Comparison of ENCODE assay signal across 1 cellular context in the genomic region with DNA sequence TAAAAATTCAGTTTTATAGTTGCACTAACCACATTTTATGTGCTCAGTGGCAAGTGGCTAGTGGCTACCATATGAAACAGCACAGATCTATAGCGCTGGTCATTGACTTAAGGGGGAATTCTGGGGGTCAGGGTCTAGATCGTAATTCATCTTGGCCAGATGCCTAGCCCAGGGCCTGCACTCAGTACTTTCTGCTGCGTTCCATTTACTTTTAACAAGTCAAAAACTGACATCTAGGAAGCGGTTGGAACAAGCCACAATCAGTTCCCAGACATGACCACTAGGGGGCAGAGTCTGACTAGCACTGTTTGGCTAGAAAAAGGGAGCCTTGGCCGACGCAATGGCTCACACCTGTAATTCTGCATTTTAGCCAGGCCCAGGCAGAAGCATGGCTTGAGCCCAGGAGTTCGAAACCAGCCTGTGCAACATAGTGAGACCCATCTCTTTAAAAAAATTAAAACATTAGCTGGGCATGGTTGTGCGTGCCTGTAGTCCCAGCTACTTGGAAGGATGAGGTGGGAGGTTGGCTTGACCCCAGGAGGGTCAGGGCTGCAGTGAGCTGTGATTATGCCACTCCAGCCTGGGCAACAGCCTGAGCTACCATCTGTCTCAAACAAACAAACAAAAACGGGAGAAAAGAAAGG.
TF ChIP-seq lines count a peak whose summit lies in the region.

No MANE protein-coding gene starts in this region.

TF ChIP-seq in HepG2, 621 proteins besides CTCF, POLR2A, EP300 and RAD21 (continued from another document and continues in another):
- TF ChIP-seq GATA4 (IDR thresholded peaks at IDR 0.05; ENCODE audit: borderline replicate concordance, low read depth) (no peak), TSC22D2 (CRISPR knock-in tag; IDR thresholded peaks at IDR 0.05; ENCODE audit: borderline replicate concordance) (peak; percentile 69; the same call in 1 of the 2 replicates), GFI1 (CRISPR knock-in tag; IDR thresholded peaks at IDR 0.05; ENCODE audit: borderline replicate concordance) (peak; percentile 69), HNRNPH1 (optimal IDR thresholded peaks at IDR 0.05; ENCODE audit: low read depth, low read length) (no peak), KLF9 (CRISPR knock-in tag; IDR thresholded peaks at IDR 0.05; ENCODE audit: low read depth) (0 out of 2 replicates have a peak, but pooled peaks have one; percentile 39), SRSF1 (optimal IDR thresholded peaks at IDR 0.05; ENCODE audit: low read depth, low read length) (no peak), SALL1 (CRISPR knock-in tag; IDR thresholded peaks at IDR 0.05) (peak; percentile 90), ASH2L (IDR thresholded peaks at IDR 0.05; ENCODE audit: insufficient read length, low read depth, low read length) (peak; percentile 33), ZNF354B (CRISPR knock-in tag; IDR thresholded peaks at IDR 0.05) (no peak), AFF4 (CRISPR knock-in tag; IDR thresholded peaks at IDR 0.05) (no peak), SAP130 (CRISPR knock-in tag; IDR thresholded peaks at IDR 0.05; ENCODE audit: low read depth) (peak; percentile 86), ZNF792 (CRISPR knock-in tag; IDR thresholded peaks at IDR 0.05) (peak; percentile 51; the same call in 1 of the 2 replicates), GMEB1 (CRISPR knock-in tag; IDR thresholded peaks at IDR 0.05; ENCODE audit: borderline replicate concordance) (peak; percentile 53; the same call in 1 of the 2 replicates), PITX1 (CRISPR knock-in tag; IDR thresholded peaks at IDR 0.05) (0 out of 2 replicates have a peak, but pooled peaks have one; percentile 13), ETV5 (CRISPR knock-in tag; IDR thresholded peaks at IDR 0.05; ENCODE audit: borderline replicate concordance) (peak; percentile 62; the same call in 1 of the 2 replicates), ZNF503 (CRISPR knock-in tag; IDR thresholded peaks at IDR 0.05) (peak; percentile 51; the same call in 1 of the 2 replicates), ZC3H4 (CRISPR knock-in tag; IDR thresholded peaks at IDR 0.05; ENCODE audit: borderline replicate concordance) (no peak), ZNF567 (CRISPR knock-in tag; IDR thresholded peaks at IDR 0.05; ENCODE audit: borderline replicate concordance) (peak; percentile 93; the same call in 1 of the 2 replicates), SALL2 (CRISPR knock-in tag; IDR thresholded peaks at IDR 0.05) (peak; percentile 57; the same call in 1 of the 2 replicates), ZFP36L2 (CRISPR knock-in tag; IDR thresholded peaks at IDR 0.05) (no peak), KLF6 (CRISPR knock-in tag; IDR thresholded peaks at IDR 0.05) (peak; percentile 61; the same call in 1 of the 2 replicates), JDP2 (CRISPR knock-in tag; IDR thresholded peaks at IDR 0.05; ENCODE audit: borderline replicate concordance) (no peak), KMT2B (CRISPR knock-in tag; IDR thresholded peaks at IDR 0.05) (peak; percentile 62; the same call in 1 of the 2 replicates), ZNF337 (CRISPR knock-in tag; IDR thresholded peaks at IDR 0.05; ENCODE audit: borderline replicate concordance, low read depth) (0 out of 2 replicates have a peak, but pooled peaks have one; percentile 53), MED1 (CRISPR knock-in tag; IDR thresholded peaks at IDR 0.05) (peak; percentile 82), TARDBP (CRISPR knock-in tag; IDR thresholded peaks at IDR 0.05) (peak; percentile 43; the same call in 1 of the 2 replicates), ZNF513 (CRISPR knock-in tag; conservative IDR thresholded peaks at IDR 0.05) (no peak), NFE2L2 (IDR thresholded peaks at IDR 0.05; ENCODE audit: low read length) (peak; percentile 27; the same call in 1 of the 2 replicates), BCL3 (CRISPR knock-in tag; IDR thresholded peaks at IDR 0.05) (peak; percentile 65; the same call in 1 of the 2 replicates), SKI (IDR thresholded peaks at IDR 0.05; ENCODE audit: partially characterized antibody) (no peak), ZNF33B (CRISPR knock-in tag; IDR thresholded peaks at IDR 0.05) (0 out of 2 replicates have a peak, but pooled peaks have one; percentile 37), RNF2 (conservative IDR thresholded peaks at IDR 0.05; ENCODE audit: low read depth) (no peak), CHD2 (IDR thresholded peaks at IDR 0.05; ENCODE audit: low read depth, low read length) (no peak), ZNF879 (CRISPR knock-in tag; IDR thresholded peaks at IDR 0.05) (no peak), ZNF572 (CRISPR knock-in tag; IDR thresholded peaks at IDR 0.05) (0 out of 2 replicates have a peak, but pooled peaks have one; percentile 64), HES4 (CRISPR knock-in tag; IDR thresholded peaks at IDR 0.05; ENCODE audit: borderline replicate concordance) (no peak), ZFX (CRISPR knock-in tag; IDR thresholded peaks at IDR 0.05; ENCODE audit: low read depth) (peak; percentile 79), ZNF136 (CRISPR knock-in tag; IDR thresholded peaks at IDR 0.05; ENCODE audit: low read depth) (peak; percentile 85; the same call in 1 of the 2 replicates), ZFP36L1 (CRISPR knock-in tag; IDR thresholded peaks at IDR 0.05) (0 out of 2 replicates have a peak, but pooled peaks have one; percentile 16), ZFP41 (CRISPR knock-in tag; IDR thresholded peaks at IDR 0.05; ENCODE audit: borderline replicate concordance) (no peak)
- TF ChIP-seq, protein P1, sequence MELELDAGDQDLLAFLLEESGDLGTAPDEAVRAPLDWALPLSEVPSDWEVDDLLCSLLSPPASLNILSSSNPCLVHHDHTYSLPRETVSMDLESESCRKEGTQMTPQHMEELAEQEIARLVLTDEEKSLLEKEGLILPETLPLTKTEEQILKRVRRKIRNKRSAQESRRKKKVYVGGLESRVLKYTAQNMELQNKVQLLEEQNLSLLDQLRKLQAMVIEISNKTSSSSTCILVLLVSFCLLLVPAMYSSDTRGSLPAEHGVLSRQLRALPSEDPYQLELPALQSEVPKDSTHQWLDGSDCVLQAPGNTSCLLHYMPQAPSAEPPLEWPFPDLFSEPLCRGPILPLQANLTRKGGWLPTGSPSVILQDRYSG (CRISPR knock-in tag; IDR thresholded peaks at IDR 0.05), result no peak
- TF ChIP-seq, protein P2, sequence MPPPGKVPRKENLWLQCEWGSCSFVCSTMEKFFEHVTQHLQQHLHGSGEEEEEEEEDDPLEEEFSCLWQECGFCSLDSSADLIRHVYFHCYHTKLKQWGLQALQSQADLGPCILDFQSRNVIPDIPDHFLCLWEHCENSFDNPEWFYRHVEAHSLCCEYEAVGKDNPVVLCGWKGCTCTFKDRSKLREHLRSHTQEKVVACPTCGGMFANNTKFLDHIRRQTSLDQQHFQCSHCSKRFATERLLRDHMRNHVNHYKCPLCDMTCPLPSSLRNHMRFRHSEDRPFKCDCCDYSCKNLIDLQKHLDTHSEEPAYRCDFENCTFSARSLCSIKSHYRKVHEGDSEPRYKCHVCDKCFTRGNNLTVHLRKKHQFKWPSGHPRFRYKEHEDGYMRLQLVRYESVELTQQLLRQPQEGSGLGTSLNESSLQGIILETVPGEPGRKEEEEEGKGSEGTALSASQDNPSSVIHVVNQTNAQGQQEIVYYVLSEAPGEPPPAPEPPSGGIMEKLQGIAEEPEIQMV (CRISPR knock-in tag; IDR thresholded peaks at IDR 0.05; ENCODE audit: low read depth), result no peak
- TF ChIP-seq, protein P3, sequence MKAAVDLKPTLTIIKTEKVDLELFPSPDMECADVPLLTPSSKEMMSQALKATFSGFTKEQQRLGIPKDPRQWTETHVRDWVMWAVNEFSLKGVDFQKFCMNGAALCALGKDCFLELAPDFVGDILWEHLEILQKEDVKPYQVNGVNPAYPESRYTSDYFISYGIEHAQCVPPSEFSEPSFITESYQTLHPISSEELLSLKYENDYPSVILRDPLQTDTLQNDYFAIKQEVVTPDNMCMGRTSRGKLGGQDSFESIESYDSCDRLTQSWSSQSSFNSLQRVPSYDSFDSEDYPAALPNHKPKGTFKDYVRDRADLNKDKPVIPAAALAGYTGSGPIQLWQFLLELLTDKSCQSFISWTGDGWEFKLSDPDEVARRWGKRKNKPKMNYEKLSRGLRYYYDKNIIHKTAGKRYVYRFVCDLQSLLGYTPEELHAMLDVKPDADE (CRISPR knock-in tag; IDR thresholded peaks at IDR 0.05), result no peak
- TF ChIP-seq, protein P4, sequence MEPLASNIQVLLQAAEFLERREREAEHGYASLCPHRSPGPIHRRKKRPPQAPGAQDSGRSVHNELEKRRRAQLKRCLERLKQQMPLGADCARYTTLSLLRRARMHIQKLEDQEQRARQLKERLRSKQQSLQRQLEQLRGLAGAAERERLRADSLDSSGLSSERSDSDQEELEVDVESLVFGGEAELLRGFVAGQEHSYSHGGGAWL (CRISPR knock-in tag; IDR thresholded peaks at IDR 0.05), result 0 out of 2 replicates have a peak, but pooled peaks have one; percentile 43
- TF ChIP-seq, protein P5, sequence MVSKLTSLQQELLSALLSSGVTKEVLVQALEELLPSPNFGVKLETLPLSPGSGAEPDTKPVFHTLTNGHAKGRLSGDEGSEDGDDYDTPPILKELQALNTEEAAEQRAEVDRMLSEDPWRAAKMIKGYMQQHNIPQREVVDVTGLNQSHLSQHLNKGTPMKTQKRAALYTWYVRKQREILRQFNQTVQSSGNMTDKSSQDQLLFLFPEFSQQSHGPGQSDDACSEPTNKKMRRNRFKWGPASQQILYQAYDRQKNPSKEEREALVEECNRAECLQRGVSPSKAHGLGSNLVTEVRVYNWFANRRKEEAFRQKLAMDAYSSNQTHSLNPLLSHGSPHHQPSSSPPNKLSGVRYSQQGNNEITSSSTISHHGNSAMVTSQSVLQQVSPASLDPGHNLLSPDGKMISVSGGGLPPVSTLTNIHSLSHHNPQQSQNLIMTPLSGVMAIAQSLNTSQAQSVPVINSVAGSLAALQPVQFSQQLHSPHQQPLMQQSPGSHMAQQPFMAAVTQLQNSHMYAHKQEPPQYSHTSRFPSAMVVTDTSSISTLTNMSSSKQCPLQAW (CRISPR knock-in tag; IDR thresholded peaks at IDR 0.05), result peak; percentile 86
